8 cellular contexts compared by ENCODE assay signal in the genomic region with DNA sequence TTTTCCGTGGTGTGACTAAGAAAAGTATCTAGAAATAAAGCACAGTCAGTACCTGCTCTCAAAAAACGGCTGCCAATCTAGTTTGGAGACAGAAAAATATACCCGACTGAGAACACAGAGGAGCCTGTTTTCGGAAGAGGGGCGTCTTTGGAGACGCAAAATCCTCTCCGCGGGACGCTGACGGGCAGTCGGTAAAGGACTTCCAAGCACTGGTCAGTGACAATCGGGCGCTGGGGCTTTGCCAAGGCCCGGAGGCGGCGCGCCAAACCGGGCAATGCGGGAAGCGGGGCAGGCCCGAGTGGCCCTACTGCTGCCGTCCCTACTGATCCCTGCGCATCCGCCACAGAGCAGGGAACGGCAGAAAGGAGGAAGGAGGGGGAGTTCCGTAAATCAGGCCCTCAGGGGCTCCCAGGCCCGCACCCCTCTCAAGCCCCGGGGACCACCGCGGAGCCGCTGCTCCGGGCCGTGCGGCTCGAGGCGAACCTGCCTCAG. TPM values are rescaled to one million over a fixed set of nuclear protein-coding genes. Genes with fewer than 3 reads are reported as not detected.
A peak's percentile ranks its signal among the peaks of the same experiment; 100 is the strongest.
DNase-seq lines count a peak whose midpoint lies in the region; ATAC-seq and TF ChIP-seq lines count a peak whose summit lies in the region.

No MANE protein-coding gene starts in this region.

- peaks cover 14% of the 10 kb centered on the region for H3K36me3 Mint-ChIP-seq in activated CD4-positive, alpha-beta memory T cell treated with anti-CD3 and anti-CD28 coated beads for 36 hours
- H3K36me3 Mint-ChIP-seq in naive thymus-derived CD4-positive, alpha-beta T cell = peaks cover 0 to 11% (median 7%) of the 10 kb centered on the region in 5 donors

- DNase-seq in C1 segment of cervical spinal cord (lab: John Stamatoyannopoulos, UW) = peak in 12 of 14 donors; percentile 14 to 85 (median 75)
- DNase-seq in activated CD4-positive, alpha-beta memory T cell treated with anti-CD3 and anti-CD28 coated beads for 36 hours = no peak
- DNase-seq in fibroblast of mammary gland (ENCODE audit: low read depth) = peak; percentile 35
- DNase-seq in naive thymus-derived CD4-positive, alpha-beta T cell = peak in 2 of 9 donors; percentile 14 to 20

- H3K27ac ChIP-seq in HUES48 (ENCODE audit: low read depth, low read length) = peak overlapping the region; percentile 99
- peak overlapping the region; percentile 90 for H3K27ac ChIP-seq in naive thymus-derived CD4-positive, alpha-beta T cell (ENCODE audit: low read depth, low read length)

- peak overlapping the region; percentile 92 for H3K9ac ChIP-seq in HUES48 (ENCODE audit: low read depth, low read length)

- CTCF ChIA-PET in activated CD4-positive, alpha-beta memory T cell treated with anti-CD3 and anti-CD28 coated beads for 36 hours (lab: Charles Lee) = interaction anchor here (0.6 kb wide), 1 partner anchor 1685 kb away, joined by 3 read pairs; no protein-coding TSS in a partner anchor
- CTCF ChIA-PET in naive thymus-derived CD4-positive, alpha-beta T cell (lab: Charles Lee) = interaction anchor here (0.6 kb wide), 1 partner anchor 235 kb away, joined by 6 read pairs; no protein-coding TSS in a partner anchor

- no peaks in the 10 kb centered on the region for H3K9me3 ChIP-seq in HUES48 (ENCODE audit: control insufficient read depth, insufficient read depth, low read length)
- H3K9me3 ChIP-seq in naive thymus-derived CD4-positive, alpha-beta T cell (ENCODE audit: control insufficient read depth in 2 of 3, low read length in 3 of 3) = no peaks in the 10 kb centered on the region

- no peak for TF ChIP-seq CTCF in fibroblast of mammary gland (conservative IDR thresholded peaks at IDR 0.05; ENCODE audit: control insufficient read depth, insufficient read depth, low read depth, low read length)

- intact Hi-C loops in activated CD4-positive, alpha-beta memory T cell treated with anti-CD3 and anti-CD28 coated beads for 36 hours (cut with micrococcal nuclease) = loop anchor here (1.0 to 5.0 kb wide), 3 partner anchors 60 to 270 kb away; a partner anchor contains a TSS
- intact Hi-C loops in naive thymus-derived CD4-positive, alpha-beta T cell (cut with micrococcal nuclease) = loop anchor here (1.0 to 10.0 kb wide), 9 partner anchors 43 to 1116 kb away; a partner anchor contains a TSS

- H3K4me3 ChIP-seq in HUES48 (ENCODE audit: low read depth, low read length) (peak overlapping the region; percentile 76), fibroblast of mammary gland (ENCODE audit: control insufficient read depth, low read depth, low read length) (peak overlapping the region; percentile 78)
- peak overlapping the region; percentile 85 for H3K4me3 ChIP-seq in naive thymus-derived CD4-positive, alpha-beta T cell (ENCODE audit: low read length)

- peaks cover 22% of the 10 kb centered on the region for H3K4me1 ChIP-seq in HUES48 (ENCODE audit: control insufficient read depth, insufficient read depth, low read length)
- H3K4me1 ChIP-seq in naive thymus-derived CD4-positive, alpha-beta T cell (ENCODE audit: control insufficient read depth in 2 of 2, insufficient read depth in 2 of 2, low read length in 2 of 2) = peaks cover 4 to 12% of the 10 kb centered on the region in 2 donors

- H3K4me1 Mint-ChIP-seq in activated CD4-positive, alpha-beta memory T cell treated with anti-CD3 and anti-CD28 coated beads for 36 hours (ENCODE audit: low read depth) = peaks cover 12% of the 10 kb centered on the region
- peaks cover 8 to 34% (median 17%) of the 10 kb centered on the region in 7 donors for H3K4me1 Mint-ChIP-seq in naive thymus-derived CD4-positive, alpha-beta T cell

- H3K36me3 ChIP-seq in HUES48 (ENCODE audit: control insufficient read depth, insufficient read depth, low read length) = peaks cover 21% of the 10 kb centered on the region
- H3K36me3 ChIP-seq in naive thymus-derived CD4-positive, alpha-beta T cell (ENCODE audit: control insufficient read depth in 2 of 3, insufficient read depth in 3 of 3, low read length in 3 of 3) = peaks cover 0 to 5% (median 3%) of the 10 kb centered on the region in 3 experiments

- H3K27ac Mint-ChIP-seq in activated CD4-positive, alpha-beta memory T cell treated with anti-CD3 and anti-CD28 coated beads for 36 hours = peak overlapping the region; percentile 91
- peak overlapping the region; percentile 80 to 91 (median 88) for H3K27ac Mint-ChIP-seq in naive thymus-derived CD4-positive, alpha-beta T cell

- no peaks in the 10 kb centered on the region for H3K27me3 ChIP-seq in HUES48 (ENCODE audit: control insufficient read depth, insufficient read depth, low read length)
- H3K27me3 ChIP-seq in naive thymus-derived CD4-positive, alpha-beta T cell (ENCODE audit: control insufficient read depth in 2 of 2, insufficient read depth in 2 of 2, low read length in 2 of 2) = no peaks in the 10 kb centered on the region

- no peaks in the 10 kb centered on the region for H3K27me3 Mint-ChIP-seq in activated CD4-positive, alpha-beta memory T cell treated with anti-CD3 and anti-CD28 coated beads for 36 hours
- H3K27me3 Mint-ChIP-seq in naive thymus-derived CD4-positive, alpha-beta T cell = no peaks in the 10 kb centered on the region

- H3K4me3 Mint-ChIP-seq in activated CD4-positive, alpha-beta memory T cell treated with anti-CD3 and anti-CD28 coated beads for 36 hours = peak overlapping the region; percentile 84
- H3K4me3 Mint-ChIP-seq in naive thymus-derived CD4-positive, alpha-beta T cell = peak overlapping the region; percentile 78 to 91 (median 88)

- ATAC-seq in GM19023 (IDR thresholded peaks at IDR 0.05; ENCODE audit: unreplicated experiment) = peak; percentile 11
- peak; percentile 16 for ATAC-seq in naive thymus-derived CD4-positive, alpha-beta T cell
- ATAC-seq in GM21825 (IDR thresholded peaks at IDR 0.05; ENCODE audit: unreplicated experiment) = no peak
- no peak for ATAC-seq in GM18858 (IDR thresholded peaks at IDR 0.05; ENCODE audit: unreplicated experiment)

- no peaks in the 10 kb centered on the region for H3K9me3 Mint-ChIP-seq in activated CD4-positive, alpha-beta memory T cell treated with anti-CD3 and anti-CD28 coated beads for 36 hours
- no peaks in the 10 kb centered on the region for H3K9me3 Mint-ChIP-seq in naive thymus-derived CD4-positive, alpha-beta T cell

- POLR2A ChIA-PET in activated CD4-positive, alpha-beta memory T cell treated with anti-CD3 and anti-CD28 coated beads for 36 hours (lab: Charles Lee) = interaction anchor here (1.0 to 1.5 kb wide), 6 partner anchors 11 to 288 kb away, joined by 3 to 9 read pairs (median 4); a partner anchor contains a TSS
- POLR2A ChIA-PET in naive thymus-derived CD4-positive, alpha-beta T cell (lab: Charles Lee) = interaction anchor here (0.7 to 2.6 kb wide), 7 partner anchors 14 to 772 kb away, joined by 3 to 13 read pairs (median 8); a partner anchor contains a TSS

RNA-seq across cellular contexts. Expression of a gene that starts 0.6 kb away (rescaled TPM):
- 10 to 100 TPM; 12.4 to 14.9 TPM for total RNA-seq in activated CD4-positive, alpha-beta memory T cell treated with anti-CD3 and anti-CD28 coated beads for 36 hours
- total RNA-seq in naive thymus-derived CD4-positive, alpha-beta T cell = 10 to 100 TPM in 4 of 5 experiments, 1 to 10 TPM in 1; 8.4 to 19.3 (median 15.8) TPM
- 1 to 10 TPM; 3.2 to 5.2 TPM for polyA plus RNA-seq in naive thymus-derived CD4-positive, alpha-beta T cell

RNA-seq across cellular contexts. Expression of a gene that starts 59.6 kb away (rescaled TPM):
- 10 to 100 TPM; 20.8 to 21.0 TPM for total RNA-seq in activated CD4-positive, alpha-beta memory T cell treated with anti-CD3 and anti-CD28 coated beads for 36 hours
- 10 to 100 TPM; 21.6 to 46.3 (median 36.4) TPM for total RNA-seq in naive thymus-derived CD4-positive, alpha-beta T cell
- 10 to 100 TPM; 11.2 to 11.4 TPM for polyA plus RNA-seq in naive thymus-derived CD4-positive, alpha-beta T cell

Comparison
In these comparisons a context has a peak if more than half of its experiments do, and no peak if none do; other contexts are left out.
1. ATAC-seq: peak in GM19023 (single experiment) and naive thymus-derived CD4-positive, alpha-beta T cell (single experiment); none in GM21825 (single experiment) and GM18858 (single experiment).
2. Peak in every context shown above with its lines, with median percentiles within 50 percentile points of each other: H3K4me3 ChIP-seq.